In genomic region chr3:131645638-131646037, GRCh38 we compare ENCODE assay signal across 37 cellular contexts.
"Had no signal": no experiment of that assay in that cellular context is flagged by ENCODE, and none has a peak within 500 bp of the region (broad histone marks: within the 10 kb centered on the region; RNA-seq: fewer than 3 reads in every experiment).

No MANE protein-coding gene starts in this region.

- H3K27ac Mint-ChIP-seq: activated CD4-positive, alpha-beta memory T cell treated with anti-CD3 and anti-CD28 coated beads, Interleukin-2, amount 10 ng/mL, durations not matched to agents 7 days and 5 days; activated naive CD4-positive, alpha-beta T cell treated with anti-CD3 and anti-CD28 coated beads, Interleukin-2, amount 10 ng/mL, durations not matched to agents 7 days and 5 days; activated naive CD8-positive, alpha-beta T cell treated with anti-CD3 and anti-CD28 coated beads, Interleukin-2, amount 10 ng/mL, durations not matched to agents 7 days and 5 days; activated T-cell treated with anti-CD3 and anti-CD28 coated beads, Interleukin-2, amount 50 U/mL, for 24 hours; brain; mesothelial cell of epicardium; naive B cell; nephron progenitor cell; stimulated activated memory B cell treated with anti-CD40 and anti-IgM and Interleukin-4, amounts not matched to agents 10 μg/mL and 1 μg/mL and 100 μg/mL, for 72 hours; stimulated activated naive CD8-positive, alpha-beta T cell treated with anti-CD3 and anti-CD28 coated beads, Interleukin-15, amount 100 ng/mL, for 72 hours; type B pancreatic cell had no signal

- H3K9me3 Mint-ChIP-seq: activated CD4-positive, alpha-beta memory T cell treated with anti-CD3 and anti-CD28 coated beads, Interleukin-2, amount 10 ng/mL, durations not matched to agents 7 days and 5 days; activated naive CD4-positive, alpha-beta T cell treated with anti-CD3 and anti-CD28 coated beads, Interleukin-2, amount 10 ng/mL, durations not matched to agents 7 days and 5 days; activated naive CD8-positive, alpha-beta T cell treated with anti-CD3 and anti-CD28 coated beads, Interleukin-2, amount 10 ng/mL, durations not matched to agents 7 days and 5 days; activated T-cell treated with anti-CD3 and anti-CD28 coated beads, Interleukin-2, amount 50 U/mL, for 24 hours; brain; type B pancreatic cell had no signal

- H3K4me2 ChIP-seq: hepatocyte, smooth muscle cell had no signal

- H3K9me3 ChIP-seq: ascending aorta, colonic mucosa, gastrocnemius medialis, neutrophil, pancreas, right atrium auricular region, uterus had no signal

- H3K4me1 ChIP-seq: ascending aorta, colonic mucosa, gastrocnemius medialis, pancreas, right atrium auricular region, uterus had no signal

- H3K27me3 Mint-ChIP-seq: activated CD4-positive, alpha-beta memory T cell treated with anti-CD3 and anti-CD28 coated beads, Interleukin-2, amount 10 ng/mL, durations not matched to agents 7 days and 5 days; activated naive CD4-positive, alpha-beta T cell treated with anti-CD3 and anti-CD28 coated beads, Interleukin-2, amount 10 ng/mL, durations not matched to agents 7 days and 5 days; activated T-cell treated with anti-CD3 and anti-CD28 coated beads, Interleukin-2, amount 50 U/mL, for 24 hours; naive B cell; stimulated activated memory B cell treated with anti-CD40 and anti-IgM and Interleukin-4, amounts not matched to agents 10 μg/mL and 1 μg/mL and 100 μg/mL, for 72 hours; stimulated activated naive CD8-positive, alpha-beta T cell treated with anti-CD3 and anti-CD28 coated beads, Interleukin-15, amount 100 ng/mL, for 72 hours had no signal

- H3K36me3 Mint-ChIP-seq: activated naive CD4-positive, alpha-beta T cell treated with anti-CD3 and anti-CD28 coated beads, Interleukin-2, amount 10 ng/mL, durations not matched to agents 7 days and 5 days; activated naive CD8-positive, alpha-beta T cell treated with anti-CD3 and anti-CD28 coated beads, Interleukin-2, amount 10 ng/mL, durations not matched to agents 7 days and 5 days; brain; mesothelial cell of epicardium; naive B cell; stimulated activated memory B cell treated with anti-CD40 and anti-IgM and Interleukin-4, amounts not matched to agents 10 μg/mL and 1 μg/mL and 100 μg/mL, for 72 hours; type B pancreatic cell had no signal

- H3K36me3 ChIP-seq: ascending aorta, cardiac muscle cell, colonic mucosa, gastrocnemius medialis, neutrophil, pancreas, right atrium auricular region, uterus, WERI-Rb-1 had no signal

- H2AFZ ChIP-seq: hepatocyte had no signal

- H3K27ac ChIP-seq: ascending aorta, cardiac muscle cell, colonic mucosa, dorsolateral prefrontal cortex, gastrocnemius medialis, hepatocyte, neutrophil, pancreas, right atrium auricular region, uterus, WERI-Rb-1 had no signal

- H3K27me3 ChIP-seq: ascending aorta, cardiac muscle cell, colonic mucosa, dorsolateral prefrontal cortex, gastrocnemius medialis, hepatocyte, neutrophil, pancreas, right atrium auricular region, uterus had no signal

- FAIRE-seq: pancreas had no signal

- DNase-seq: activated CD4-positive, alpha-beta memory T cell treated with anti-CD3 and anti-CD28 coated beads, Interleukin-2, amount 10 ng/mL, durations not matched to agents 7 days and 5 days; activated CD4-positive, alpha-beta T cell treated with anti-CD3 and anti-CD28 coated beads for 48 hours; activated CD8-positive, alpha-beta memory T cell treated with anti-CD3 and anti-CD28 coated beads, Interleukin-2, amount 50 U/mL, for 48 hours; activated gamma-delta T cell; activated naive CD4-positive, alpha-beta T cell treated with anti-CD3 and anti-CD28 coated beads, Interleukin-2, amount 10 ng/mL, durations not matched to agents 7 days and 5 days; activated naive CD8-positive, alpha-beta T cell treated with anti-CD3 and anti-CD28 coated beads, Interleukin-2, amount 10 ng/mL, durations not matched to agents 7 days and 5 days; activated T-cell treated with anti-CD3 and anti-CD28 coated beads, Interleukin-2, amount 50 U/mL, for 24 hours; cerebellar nuclear complex; colonic mucosa; dorsolateral prefrontal cortex; effector memory CD4-positive, alpha-beta T cell; gastrocnemius medialis; glutamatergic neuron; islet precursor cell; left cardiac atrium; naive B cell; nephron progenitor cell; pancreas; stimulated activated CD4-positive, alpha-beta T cell treated with anti-CD3 and anti-CD28 coated beads, Interleukin-1b, Interleukin-23, amount 100 ng/mL, for 48 hours; stimulated activated CD4-positive, alpha-beta T cell treated with anti-CD3 and anti-CD28 coated beads, Interleukin-4, amount 100 ng/mL, for 4 hours; stimulated activated CD8-positive, alpha-beta memory T cell treated with anti-CD3 and anti-CD28 coated beads, Interleukin-4, amount 100 ng/mL, for 48 hours; stimulated activated naive CD8-positive, alpha-beta T cell treated with anti-CD3 and anti-CD28 coated beads, Interleukin-15, amount 100 ng/mL, for 72 hours; substantia nigra; T1000; uterus; WERI-Rb-1 had no signal

- H3K4me3 ChIP-seq: ascending aorta, cardiac muscle cell, colonic mucosa, dorsolateral prefrontal cortex, gastrocnemius medialis, hepatocyte, pancreas, right atrium auricular region, smooth muscle cell, uterus had no signal

- H3K79me2 ChIP-seq: hepatocyte had no signal

- H3K4me1 Mint-ChIP-seq: activated CD4-positive, alpha-beta memory T cell treated with anti-CD3 and anti-CD28 coated beads, Interleukin-2, amount 10 ng/mL, durations not matched to agents 7 days and 5 days; activated naive CD4-positive, alpha-beta T cell treated with anti-CD3 and anti-CD28 coated beads, Interleukin-2, amount 10 ng/mL, durations not matched to agents 7 days and 5 days; activated naive CD8-positive, alpha-beta T cell treated with anti-CD3 and anti-CD28 coated beads, Interleukin-2, amount 10 ng/mL, durations not matched to agents 7 days and 5 days; brain; mesothelial cell of epicardium; naive B cell; stimulated activated memory B cell treated with anti-CD40 and anti-IgM and Interleukin-4, amounts not matched to agents 10 μg/mL and 1 μg/mL and 100 μg/mL, for 72 hours; stimulated activated naive CD8-positive, alpha-beta T cell treated with anti-CD3 and anti-CD28 coated beads, Interleukin-15, amount 100 ng/mL, for 72 hours had no signal

- ATAC-seq: activated CD4-positive, CD25-positive, alpha-beta regulatory T cell treated with anti-CD3 and anti-CD28 coated beads, Interleukin-2, amount 50 U/mL, for 24 hours; gastrocnemius medialis; left cardiac atrium; pancreas; stimulated activated memory B cell treated with anti-CD40 and anti-IgM and Interleukin-4, amounts not matched to agents 10 μg/mL and 1 μg/mL and 100 μg/mL, for 72 hours; stimulated activated naive CD8-positive, alpha-beta T cell treated with anti-CD3 and anti-CD28 coated beads, Interleukin-15, amount 100 ng/mL, for 72 hours had no signal

- H3K4me3 Mint-ChIP-seq: activated CD4-positive, alpha-beta memory T cell treated with anti-CD3 and anti-CD28 coated beads, Interleukin-2, amount 10 ng/mL, durations not matched to agents 7 days and 5 days; activated naive CD4-positive, alpha-beta T cell treated with anti-CD3 and anti-CD28 coated beads, Interleukin-2, amount 10 ng/mL, durations not matched to agents 7 days and 5 days; activated naive CD8-positive, alpha-beta T cell treated with anti-CD3 and anti-CD28 coated beads, Interleukin-2, amount 10 ng/mL, durations not matched to agents 7 days and 5 days; activated T-cell treated with anti-CD3 and anti-CD28 coated beads, Interleukin-2, amount 50 U/mL, for 24 hours; brain; mesothelial cell of epicardium; naive B cell; nephron progenitor cell; stimulated activated memory B cell treated with anti-CD40 and anti-IgM and Interleukin-4, amounts not matched to agents 10 μg/mL and 1 μg/mL and 100 μg/mL, for 72 hours; stimulated activated naive CD8-positive, alpha-beta T cell treated with anti-CD3 and anti-CD28 coated beads, Interleukin-15, amount 100 ng/mL, for 72 hours; type B pancreatic cell had no signal
